8 cellular contexts compared by ENCODE assay signal in genomic region chr2:230219419-230220331, GRCh38. TPM values are rescaled to one million over a fixed set of nuclear protein-coding genes. Genes with fewer than 3 reads are reported as not detected.
DNase-seq lines count a peak whose midpoint lies in the region; ATAC-seq and TF ChIP-seq lines count a peak whose summit lies in the region.

Gene SP110, minus strand, starts transcription at chr2:230219984. Its CDS starts 3,057 bp downstream, at chr2:230216927.

- 1% methylated on average over 19 of the region's 19 CpGs for WGBS in sigmoid colon, 2 donors

- peak in 1 of 2 donors; percentile 9 for TF ChIP-seq POLR2A in sigmoid colon (IDR thresholded peaks at IDR 0.05)

- no peaks in the 10 kb centered on the region for H3K27me3 ChIP-seq in sigmoid colon

- peak within 1 kb of the TSS; percentile 86 to 99 (median 94) for H3K27ac Mint-ChIP-seq in IgD-negative memory B cell

- TF ChIP-seq CTCF in astrocyte of the spinal cord (IDR thresholded peaks at IDR 0.05; ENCODE audit: low read depth, low read length) (no peak), sigmoid colon (IDR thresholded peaks at IDR 0.05) (no peak)

- peak within 1 kb of the TSS; percentile 76 to 80 (median 78) for H3K27ac ChIP-seq in sigmoid colon

- H3K36me3 Mint-ChIP-seq in IgD-negative memory B cell: peaks cover 13% of the 10 kb centered on the region

- intact Hi-C loops in sigmoid colon (cut with DNase I): loop anchor here (5.0 kb wide), 1 partner anchor 193 kb away; no protein-coding TSS in a partner anchor

- peak; percentile 80 for ATAC-seq in GM21529 (IDR thresholded peaks at IDR 0.05; ENCODE audit: unreplicated experiment)

- in situ Hi-C loops in astrocyte of the spinal cord (cut with HindIII; ENCODE audit: low sequenced_read_pairs): no loop called here

- no peaks in the 10 kb centered on the region for H3K9me3 ChIP-seq in sigmoid colon

- no peak for TF ChIP-seq EP300 in sigmoid colon (IDR thresholded peaks at IDR 0.05)

- H3K4me3 Mint-ChIP-seq in IgD-negative memory B cell: peak within 1 kb of the TSS; percentile 92 to 100 (median 98)

- H3K4me3 ChIP-seq in astrocyte of the spinal cord (ENCODE audit: low read depth, low read length): peak within 1 kb of the TSS; percentile 73
- peak within 1 kb of the TSS; percentile 52 to 66 (median 56) for H3K4me3 ChIP-seq in sigmoid colon

- peaks cover 35 to 66% (median 58%) of the 10 kb centered on the region in 3 donors for H3K4me1 Mint-ChIP-seq in IgD-negative memory B cell

- peaks cover 0 to 26% (median 19%) of the 10 kb centered on the region in 4 donors for H3K4me1 ChIP-seq in sigmoid colon

- DNase-seq in DMS79 (lab: John Stamatoyannopoulos, UW) (peak; percentile 62), T-helper 22 cell (ENCODE audit: low read depth) (peak; percentile 61), astrocyte of the spinal cord (ENCODE audit: low read depth, low spot score) (peak; percentile 88), iPS DF 19.7 (ENCODE audit: low read depth, low spot score) (peak; percentile 56), sigmoid colon (peak; percentile 89), NCI-H446 treated with DMSO at 0.1 percent for 48 hours (lab: John Stamatoyannopoulos, UW) (no peak)

- H3K9me3 Mint-ChIP-seq in IgD-negative memory B cell: no peaks in the 10 kb centered on the region

- H3K27me3 Mint-ChIP-seq in IgD-negative memory B cell: no peaks in the 10 kb centered on the region

- H3K36me3 ChIP-seq in sigmoid colon: peaks cover 0 to 23% (median 6%) of the 10 kb centered on the region in 4 donors

RNA-seq across cellular contexts. Expression of gene SP110, which starts in this region (rescaled TPM):
- polyA plus RNA-seq in IgD-negative memory B cell (273 TPM), sigmoid colon (10 to 100 TPM in 2 of 3 donors, 1 to 10 TPM in 1; 9.2 to 41.8 (median 10.8) TPM)
- 10 to 100 TPM; 15.3 to 22.7 (median 18.9) TPM for total RNA-seq in sigmoid colon
